ENCODE assay signal across 8 cellular contexts in the genomic region with DNA sequence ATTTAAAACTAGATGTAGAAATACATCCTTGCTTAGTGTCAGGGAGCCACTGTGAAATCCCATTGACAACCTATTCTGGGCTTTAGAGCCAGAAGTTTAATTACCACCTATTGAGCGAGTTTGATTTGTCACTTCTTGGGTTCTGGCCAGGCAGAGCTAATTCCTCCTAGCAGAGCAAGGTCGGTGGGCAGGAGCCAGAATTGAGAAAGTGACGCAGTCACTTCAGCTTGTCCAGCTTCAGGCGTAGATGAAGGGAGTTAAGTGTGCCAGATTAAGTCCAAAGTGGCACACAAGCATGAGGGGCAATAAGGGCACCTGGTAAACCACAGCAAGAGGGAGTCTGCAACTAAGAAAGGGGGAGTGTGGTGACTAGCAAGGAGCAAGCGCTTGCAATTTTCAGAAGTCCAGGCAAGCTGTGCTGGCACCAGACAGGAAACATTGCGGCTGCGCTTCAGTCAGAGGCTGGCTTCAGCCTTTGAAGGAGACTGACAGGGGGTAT.
DNase-seq lines count a peak whose midpoint lies in the region; ATAC-seq and TF ChIP-seq lines count a peak whose summit lies in the region.

No MANE protein-coding gene starts in this region.

- WGBS in IMR-90 (ENCODE audit: extremely low coverage in 2 of 2, insufficient read length in 1 of 2), 2 experiments: 32% methylated on average over 3 of the region's 7 CpGs; no CpG with 5 or more reads in 1 of the 2 experiments

- DNase-seq in IMR-90: peak; percentile 71
- DNase-seq in SK-N-MC (ENCODE audit: low read depth, low spot score): no peak
- DNase-seq in left ventricle myocardium inferior: peak; percentile 44
- peak; percentile 41 for DNase-seq in smooth muscle cell of the brain vasculature (ENCODE audit: low read depth, low spot score)
- no peak for DNase-seq in activated naive CD4-positive, alpha-beta T cell treated with anti-CD3 and anti-CD28 coated beads for 36 hours
- DNase-seq in HK-2 (ENCODE audit: unreplicated experiment): no peak
- DNase-seq in GM10248 (ENCODE audit: extremely low spot score): no peak
- DNase-seq in dedifferentiated amniotic fluid mesenchymal stem cell (ENCODE audit: extremely low spot score): no peak

- H2AK9ac ChIP-seq in IMR-90 (replicated peaks; ENCODE audit: low read depth, low read length, poor library complexity): no peak overlapping the region

- no peaks in the 10 kb centered on the region for H3K36me3 Mint-ChIP-seq in activated naive CD4-positive, alpha-beta T cell treated with anti-CD3 and anti-CD28 coated beads for 36 hours (ENCODE audit: low read depth)

- H3K4me3 ChIP-seq in IMR-90 (ENCODE audit: insufficient read depth, low read depth, low read length) (no peak overlapping the region), SK-N-MC (peak overlapping the region; percentile 49), left ventricle myocardium inferior (peak overlapping the region; percentile 36)

- no peak for TF ChIP-seq POLR2A in IMR-90 (IDR thresholded peaks at IDR 0.05; ENCODE audit: low read depth, low read length)

- peak; percentile 49 for ATAC-seq in IMR-90 (ENCODE audit: low read depth)

- POLR2A ChIA-PET in IMR-90 (lab: Charles Lee; ENCODE audit: unreplicated experiment): no interaction called here
- POLR2A ChIA-PET in GM10248 (lab: Yijun Ruan, JAX): no interaction called here

- H3K36me3 ChIP-seq in IMR-90 (ENCODE audit: control insufficient read depth, insufficient read depth, low read length) (no peaks in the 10 kb centered on the region), SK-N-MC (ENCODE audit: insufficient read depth, low read length) (no peaks in the 10 kb centered on the region), left ventricle myocardium inferior (no peaks in the 10 kb centered on the region)

- no peak overlapping the region for H3K14ac ChIP-seq in IMR-90 (replicated peaks; ENCODE audit: low read depth, low read length)

- H3K18ac ChIP-seq in IMR-90 (ENCODE audit: low read depth, low read length): no peak overlapping the region

- peaks cover 20 to 27% of the 10 kb centered on the region in 2 experiments for H3K79me1 ChIP-seq in IMR-90 (ENCODE audit: low read depth in 1 of 2, low read length in 2 of 2)

- H3K9me1 ChIP-seq in IMR-90 (ENCODE audit: insufficient read depth, low read length): no peaks in the 10 kb centered on the region

- BruUV-seq in IMR-90 (replicated peaks; lab: Mats Ljungman, UMichigan): no TSS peak

- H4K5ac ChIP-seq in IMR-90 (ENCODE audit: low read depth, low read length): no peak overlapping the region

- TF ChIP-seq RAD21 in IMR-90 (IDR thresholded peaks at IDR 0.05; ENCODE audit: low read length): no peak

- peak overlapping the region; percentile 51; the same call in 1 of the 2 replicates for H2AK5ac ChIP-seq in IMR-90 (ENCODE audit: low read depth, low read length)

- H3K4me1 ChIP-seq in IMR-90 (ENCODE audit: control insufficient read depth, insufficient read depth, low read length) (no peaks in the 10 kb centered on the region), left ventricle myocardium inferior (peaks cover 70% of the 10 kb centered on the region)

- H3K9ac ChIP-seq in IMR-90 (ENCODE audit: low read depth, low read length): no peak overlapping the region
- H3K9ac ChIP-seq in SK-N-MC (ENCODE audit: insufficient read length): peak overlapping the region; percentile 30

- H4K8ac ChIP-seq in IMR-90 (ENCODE audit: low read depth in 2 of 2, low read length in 2 of 2): peak overlapping the region in 1 of 2 experiments; percentile 13; a peak in 1 of 4 replicates

- no peak overlapping the region for H2AFZ ChIP-seq in IMR-90 (replicated peaks; ENCODE audit: low read length, poor library complexity)

- no peak overlapping the region for H3K4me2 ChIP-seq in IMR-90 (ENCODE audit: low read depth, low read length)

- H3K23ac ChIP-seq in IMR-90 (ENCODE audit: low read depth, low read length): no peak overlapping the region

- H3K9me3 Mint-ChIP-seq in activated naive CD4-positive, alpha-beta T cell treated with anti-CD3 and anti-CD28 coated beads for 36 hours: peaks cover 3% of the 10 kb centered on the region

- H2BK15ac ChIP-seq in IMR-90 (ENCODE audit: low read depth, low read length): no peak overlapping the region

- dilution Hi-C loops in IMR-90 (cut with HindIII; ENCODE audit: low sequenced_read_pairs, unreplicated experiment): no loop called here

- in situ Hi-C loops in IMR-90 (cut with MboI; ENCODE audit: low sequenced_read_pairs): no loop called here

- 0 out of 2 replicates have a peak, but pooled peaks cover 2% of the 10 kb centered on the region for H4K20me1 ChIP-seq in IMR-90 (ENCODE audit: insufficient read depth, low read length)

- H3K27me3 ChIP-seq in IMR-90 (ENCODE audit: control insufficient read depth, insufficient read depth, low read length) (no peaks in the 10 kb centered on the region), left ventricle myocardium inferior (ENCODE audit: low read depth) (no peaks in the 10 kb centered on the region)

- no peaks in the 10 kb centered on the region for H3K27me3 Mint-ChIP-seq in activated naive CD4-positive, alpha-beta T cell treated with anti-CD3 and anti-CD28 coated beads for 36 hours (ENCODE audit: low read depth)

- no peak overlapping the region for H2BK5ac ChIP-seq in IMR-90 (ENCODE audit: low read depth, low read length, poor library complexity, severe bottlenecking)

- no peak overlapping the region for H2BK20ac ChIP-seq in IMR-90 (ENCODE audit: low read depth, low read length)

- 0 out of 2 replicates have a peak overlapping the region, but pooled peaks have one; percentile 25 for H3K4ac ChIP-seq in IMR-90 (ENCODE audit: low read depth, low read length)

- CTCF ChIA-PET in IMR-90 (lab: Yijun Ruan, JAX): no interaction called here
- CTCF ChIA-PET in activated naive CD4-positive, alpha-beta T cell treated with anti-CD3 and anti-CD28 coated beads for 36 hours (lab: Charles Lee): no interaction called here
- CTCF ChIA-PET in GM10248 (lab: Yijun Ruan, JAX): interaction anchor here (1.2 to 1.7 kb wide), 4 partner anchors 9 to 142 kb away, joined by 3 to 6 read pairs (median 4); no protein-coding TSS in a partner anchor

- no peaks in the 10 kb centered on the region for H3K9me3 ChIP-seq in IMR-90 (ENCODE audit: control insufficient read depth, insufficient read depth, low read length)
- H3K9me3 ChIP-seq in SK-N-MC (ENCODE audit: low read depth, low read length): no peaks in the 10 kb centered on the region
- H3K9me3 ChIP-seq in left ventricle myocardium inferior (replicated peaks): peaks cover 2% of the 10 kb centered on the region

- no peak overlapping the region for H3K27ac Mint-ChIP-seq in activated naive CD4-positive, alpha-beta T cell treated with anti-CD3 and anti-CD28 coated beads for 36 hours

- H2BK120ac ChIP-seq in IMR-90 (ENCODE audit: low read depth, low read length): no peak overlapping the region

- peaks cover 13% of the 10 kb centered on the region for H3K4me1 Mint-ChIP-seq in activated naive CD4-positive, alpha-beta T cell treated with anti-CD3 and anti-CD28 coated beads for 36 hours (ENCODE audit: low read depth)

- TF ChIP-seq CTCF in IMR-90 (conservative IDR thresholded peaks at IDR 0.05; ENCODE audit: low read depth, low read length): no peak
- no peak for TF ChIP-seq CTCF in left ventricle myocardium inferior (IDR thresholded peaks at IDR 0.05; ENCODE audit: borderline replicate concordance)
- no peak for TF ChIP-seq CTCF in GM10248 (IDR thresholded peaks at IDR 0.05; ENCODE audit: control extremely low read depth, extremely low read depth, low read depth, missing control alignments)

- H3K27ac ChIP-seq in IMR-90 (ENCODE audit: insufficient read depth, low read length) (no peak overlapping the region), SK-N-MC (peak overlapping the region; percentile 79), left ventricle myocardium inferior (replicated peaks) (peak overlapping the region; percentile 82)

- H3K4me3 Mint-ChIP-seq in activated naive CD4-positive, alpha-beta T cell treated with anti-CD3 and anti-CD28 coated beads for 36 hours: no peak overlapping the region

- no peak overlapping the region for H4K91ac ChIP-seq in IMR-90 (ENCODE audit: insufficient read depth, low read depth, low read length)

- H3K56ac ChIP-seq in IMR-90 (ENCODE audit: extremely low read depth, insufficient read depth, low read length): no peak overlapping the region

- intact Hi-C loops in IMR-90 (cut with micrococcal nuclease) (no loop called here), left ventricle myocardium inferior (cut with micrococcal nuclease) (no loop called here)
- intact Hi-C loops in activated naive CD4-positive, alpha-beta T cell treated with anti-CD3 and anti-CD28 coated beads for 36 hours (cut with micrococcal nuclease): no loop called here

TF ChIP-seq in IMR-90, 13 proteins besides CTCF, POLR2A, EP300 and RAD21:
- TF ChIP-seq, protein P1, sequence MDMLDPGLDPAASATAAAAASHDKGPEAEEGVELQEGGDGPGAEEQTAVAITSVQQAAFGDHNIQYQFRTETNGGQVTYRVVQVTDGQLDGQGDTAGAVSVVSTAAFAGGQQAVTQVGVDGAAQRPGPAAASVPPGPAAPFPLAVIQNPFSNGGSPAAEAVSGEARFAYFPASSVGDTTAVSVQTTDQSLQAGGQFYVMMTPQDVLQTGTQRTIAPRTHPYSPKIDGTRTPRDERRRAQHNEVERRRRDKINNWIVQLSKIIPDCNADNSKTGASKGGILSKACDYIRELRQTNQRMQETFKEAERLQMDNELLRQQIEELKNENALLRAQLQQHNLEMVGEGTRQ (IDR thresholded peaks at IDR 0.05; ENCODE audit: low read depth, low read length): no peak

Comparison
In these comparisons a context has a peak if more than half of its experiments do, and no peak if none do; other contexts are left out.
1. DNase-seq: peak in IMR-90 (single experiment), left ventricle myocardium inferior (single experiment) and smooth muscle cell of the brain vasculature (single experiment); none in SK-N-MC (single experiment), activated naive CD4-positive, alpha-beta T cell treated with anti-CD3 and anti-CD28 coated beads for 36 hours (single experiment), HK-2 (single experiment), GM10248 (single experiment) and dedifferentiated amniotic fluid mesenchymal stem cell (single experiment).